14 cellular contexts compared by ENCODE assay signal in the genomic region with DNA sequence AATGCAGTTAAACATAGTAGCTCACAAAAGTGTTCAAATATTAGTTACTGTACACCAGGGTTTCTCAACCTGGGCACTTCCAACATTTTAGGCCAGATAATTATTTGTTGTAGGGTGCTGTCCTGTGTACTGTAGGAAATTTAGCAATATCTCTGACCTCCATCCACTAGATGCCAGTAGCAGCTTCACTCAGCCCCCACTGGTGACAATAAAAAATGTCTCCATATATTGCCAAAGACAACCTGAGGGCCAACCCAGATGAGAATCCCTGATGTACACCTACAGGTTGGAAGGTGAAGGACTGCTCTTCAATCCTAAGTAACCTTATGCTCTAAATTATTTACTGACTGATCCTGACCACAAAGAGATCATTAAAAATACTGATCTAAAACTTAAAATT. TPM values are rescaled to one million over a fixed set of nuclear protein-coding genes. Genes with fewer than 3 reads are reported as not detected.
DNase-seq lines count a peak whose midpoint lies in the region; ATAC-seq and TF ChIP-seq lines count a peak whose summit lies in the region.
"Had no signal": no experiment of that assay in that cellular context is flagged by ENCODE, and none has a peak within 500 bp of the region (broad histone marks: within the 10 kb centered on the region; RNA-seq: fewer than 3 reads in every experiment).

No MANE protein-coding gene starts in this region.

- peaks cover 7% of the 10 kb centered on the region; the same call in 1 of the 2 replicates for H3K79me2 ChIP-seq in GM23338 (replicated peaks; ENCODE audit: insufficient read depth)
- no peaks in the 10 kb centered on the region for H3K79me2 ChIP-seq in PC-3 (ENCODE audit: low read length)

- H3K27me3 ChIP-seq in Caco-2 (replicated peaks; ENCODE audit: control insufficient read depth, insufficient read depth, low read length) (no peaks in the 10 kb centered on the region), GM23338 (ENCODE audit: insufficient read depth) (no peaks in the 10 kb centered on the region), PC-3 (ENCODE audit: low read length) (no peaks in the 10 kb centered on the region)
- H3K27me3 ChIP-seq: SJCRH30 had no signal

- peak; percentile 41 to 54 for DNase-seq in Caco-2
- peak; percentile 27 for DNase-seq in GM23338 (ENCODE audit: low spot score)
- peak; percentile 62 for DNase-seq in PC-3
- DNase-seq in germinal center (ENCODE audit: low spot score): peak; percentile 20
- no peak for DNase-seq in putamen (ENCODE audit: low spot score)
- DNase-seq in GOT3 (lab: John Stamatoyannopoulos, UW): no peak
- no peak for DNase-seq in NCI-H1436 treated with DMSO at 0.1 percent for 48 hours (lab: John Stamatoyannopoulos, UW)
- DNase-seq: activated effector memory CD4-positive, alpha-beta T cell treated with Interleukin-2 at 50 U/mL for 16 hours; kidney; natural killer cell; NCI-H2171 treated with DMSO at 0.1 percent for 48 hours; SJCRH30 had no signal

- H3F3A ChIP-seq in GM23338 (replicated peaks; ENCODE audit: low read depth) (peaks cover 10% of the 10 kb centered on the region; the same call in 1 of the 2 replicates), PC-3 (ENCODE audit: low read length, unreplicated experiment) (no peaks in the 10 kb centered on the region)

- H3K9me3 ChIP-seq in Caco-2 (no peaks in the 10 kb centered on the region), PC-3 (ENCODE audit: low read length) (no peaks in the 10 kb centered on the region)
- H3K9me3 ChIP-seq: SJCRH30 had no signal

- H3K4me3 Mint-ChIP-seq in Caco-2 (ENCODE audit: unreplicated experiment) (no peak overlapping the region), GM23338 (no peak overlapping the region)
- H3K4me3 Mint-ChIP-seq: central memory CD8-positive, alpha-beta T cell; natural killer cell had no signal

- intact Hi-C loops in Caco-2 (cut with micrococcal nuclease; ENCODE audit: unreplicated experiment) (no loop called here), PC-3 (cut with micrococcal nuclease) (no loop called here)

- no peaks in the 10 kb centered on the region for H3K4me1 ChIP-seq in Caco-2
- H3K4me1 ChIP-seq in GM23338 (ENCODE audit: insufficient read depth): peaks cover 17% of the 10 kb centered on the region
- H3K4me1 ChIP-seq in PC-3 (ENCODE audit: insufficient read depth, low read length): no peaks in the 10 kb centered on the region
- H3K4me1 ChIP-seq: SJCRH30 had no signal

- H3K4me1 Mint-ChIP-seq in Caco-2 (ENCODE audit: low read depth, unreplicated experiment) (peaks cover 7% of the 10 kb centered on the region), GM23338 (peaks cover 25% of the 10 kb centered on the region)

- H3K9me3 Mint-ChIP-seq in Caco-2 (ENCODE audit: unreplicated experiment) (peaks cover 11% of the 10 kb centered on the region), GM23338 (peaks cover 8% of the 10 kb centered on the region)
- H3K9me3 Mint-ChIP-seq: central memory CD8-positive, alpha-beta T cell; natural killer cell had no signal

- H3K36me3 Mint-ChIP-seq in Caco-2 (ENCODE audit: insufficient read depth, unreplicated experiment): peaks cover 47% of the 10 kb centered on the region
- peaks cover 55% of the 10 kb centered on the region for H3K36me3 Mint-ChIP-seq in GM23338 (ENCODE audit: low read depth)

- H4K20me1 ChIP-seq in GM23338 (replicated peaks; ENCODE audit: insufficient read depth) (no peaks in the 10 kb centered on the region), PC-3 (ENCODE audit: low read length) (no peaks in the 10 kb centered on the region)

- H2AFZ ChIP-seq in GM23338 (no peak overlapping the region), PC-3 (ENCODE audit: low read length) (no peak overlapping the region)

- H3K4me2 ChIP-seq in GM23338 (no peak overlapping the region), PC-3 (ENCODE audit: low read length) (no peak overlapping the region)

- POLR2A ChIA-PET in Caco-2 (lab: Charles Lee) (no interaction called here), PC-3 (lab: Charles Lee; ENCODE audit: unreplicated experiment) (no interaction called here)

- CTCF ChIA-PET in Caco-2 (lab: Charles Lee) (no interaction called here), PC-3 (lab: Charles Lee) (interaction anchor here (0.6 kb wide), 2 partner anchors 45 to 83 kb away, joined by 3 to 13 read pairs; no protein-coding TSS in a partner anchor)

- TF ChIP-seq CTCF in Caco-2 (IDR thresholded peaks at IDR 0.05; ENCODE audit: insufficient read depth in 1 of 2, low read depth in 1 of 2, low read length in 1 of 2, severe bottlenecking in 1 of 2, unreplicated experiment in 1 of 2) (peak; percentile 26 to 42), GM23338 (conservative IDR thresholded peaks at IDR 0.05; ENCODE audit: low read depth in 2 of 2) (peak in 1 of 2 experiments; percentile 28; a peak in 3 of 4 replicates), PC-3 (conservative IDR thresholded peaks at IDR 0.05; ENCODE audit: low read depth, low read length) (peak; percentile 59)

- H3K27ac Mint-ChIP-seq in Caco-2 (ENCODE audit: unreplicated experiment) (no peak overlapping the region), GM23338 (0 out of 2 replicates have a peak overlapping the region, but pooled peaks have one; percentile 8)

- no peak overlapping the region for H3K4me3 ChIP-seq in Caco-2 (ENCODE audit: low read depth, low read length)
- H3K4me3 ChIP-seq in GM23338: no peak overlapping the region
- no peak overlapping the region for H3K4me3 ChIP-seq in PC-3 (ENCODE audit: low read length)
- H3K4me3 ChIP-seq: SJCRH30 had no signal

- H3K9me2 ChIP-seq in GM23338 (ENCODE audit: insufficient read depth): no peaks in the 10 kb centered on the region
- H3K9me2 ChIP-seq in PC-3 (replicated peaks; ENCODE audit: low read length): no peaks in the 10 kb centered on the region

- no peak overlapping the region for H3K9ac ChIP-seq in PC-3 (ENCODE audit: low read length)

- ATAC-seq in GM23338 (no peak), PC-3 (peak; percentile 94), HG02840 (IDR thresholded peaks at IDR 0.05; ENCODE audit: low FRiP score, unreplicated experiment) (no peak)

- H3K27ac ChIP-seq in GM23338 (ENCODE audit: low read depth): peak overlapping the region; percentile 12; the same call in 1 of the 2 replicates
- no peak overlapping the region for H3K27ac ChIP-seq in PC-3 (ENCODE audit: low read length)
- H3K27ac ChIP-seq: SJCRH30 had no signal

- H3K27me3 Mint-ChIP-seq in Caco-2 (ENCODE audit: insufficient read depth, unreplicated experiment): no peaks in the 10 kb centered on the region
- H3K27me3 Mint-ChIP-seq in GM23338 (ENCODE audit: insufficient read depth, low read depth, poor library complexity): peaks cover 5% of the 10 kb centered on the region
- H3K27me3 Mint-ChIP-seq: central memory CD8-positive, alpha-beta T cell had no signal

- BruUV-seq in Caco-2 (replicated peaks; lab: Mats Ljungman, UMichigan) (no TSS peak), PC-3 (replicated peaks; lab: Mats Ljungman, UMichigan) (no TSS peak)

- H3K36me3 ChIP-seq in Caco-2 (ENCODE audit: control insufficient read depth, insufficient read depth, low read length) (no peaks in the 10 kb centered on the region; the same call in 1 of the 2 replicates), GM23338 (ENCODE audit: insufficient read depth) (peaks cover 6% of the 10 kb centered on the region), PC-3 (ENCODE audit: low read depth, low read length) (peaks cover 30% of the 10 kb centered on the region)

TF ChIP-seq in GM23338, 12 proteins besides CTCF, POLR2A, EP300 and RAD21:
- TF ChIP-seq POLR2AphosphoS5 (IDR thresholded peaks at IDR 0.05; ENCODE audit: low read depth): no peak
- TF ChIP-seq STAT1 (IDR thresholded peaks at IDR 0.05; ENCODE audit: unreplicated experiment): no peak

RNA-seq across cellular contexts. Expression of gene DCUN1D1, which starts 32.4 kb away (rescaled TPM):
- total RNA-seq in Caco-2 (2022) (43.0 and 51.2 TPM in 2 replicates), PC-3 (2014; rRNA removed) (19.5 and 39.7 TPM in 2 replicates)
- total RNA-seq in GM23338 (2014; rRNA removed; shearing (Covaris generic)): 53.5 and 64.8 TPM in 2 replicates
- polyA plus RNA-seq in GM23338 (2016; fragmentation: Nextera tagmentation; extraction: Ambion mirVana): 26.8 and 29.5 TPM in 2 replicates

Comparison
In these comparisons a context has a peak if more than half of its experiments do, and no peak if none do; other contexts are left out.
1. DNase-seq: peak in Caco-2 (2 of 2), GM23338 (single experiment), PC-3 (single experiment) and germinal center (single experiment); none in putamen (single experiment), GOT3 (single experiment) and NCI-H1436 treated with DMSO at 0.1 percent for 48 hours (single experiment).